Comparison of ENCODE assay signal across 1 cellular context in genomic region chr1:35557611-35558373, GRCh38.
A peak's percentile ranks its signal among the peaks of the same experiment; 100 is the strongest.
TF ChIP-seq lines count a peak whose summit lies in the region.

A gene with protein sequence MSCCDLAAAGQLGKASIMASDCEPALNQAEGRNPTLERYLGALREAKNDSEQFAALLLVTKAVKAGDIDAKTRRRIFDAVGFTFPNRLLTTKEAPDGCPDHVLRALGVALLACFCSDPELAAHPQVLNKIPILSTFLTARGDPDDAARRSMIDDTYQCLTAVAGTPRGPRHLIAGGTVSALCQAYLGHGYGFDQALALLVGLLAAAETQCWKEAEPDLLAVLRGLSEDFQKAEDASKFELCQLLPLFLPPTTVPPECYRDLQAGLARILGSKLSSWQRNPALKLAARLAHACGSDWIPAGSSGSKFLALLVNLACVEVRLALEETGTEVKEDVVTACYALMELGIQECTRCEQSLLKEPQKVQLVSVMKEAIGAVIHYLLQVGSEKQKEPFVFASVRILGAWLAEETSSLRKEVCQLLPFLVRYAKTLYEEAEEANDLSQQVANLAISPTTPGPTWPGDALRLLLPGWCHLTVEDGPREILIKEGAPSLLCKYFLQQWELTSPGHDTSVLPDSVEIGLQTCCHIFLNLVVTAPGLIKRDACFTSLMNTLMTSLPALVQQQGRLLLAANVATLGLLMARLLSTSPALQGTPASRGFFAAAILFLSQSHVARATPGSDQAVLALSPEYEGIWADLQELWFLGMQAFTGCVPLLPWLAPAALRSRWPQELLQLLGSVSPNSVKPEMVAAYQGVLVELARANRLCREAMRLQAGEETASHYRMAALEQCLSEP (plus strand): TSS chr1:35557799. CDS start chr1:35558191, 392 bp downstream.

TF ChIP-seq in HepG2, 621 proteins besides CTCF, POLR2A, EP300 and RAD21 (continued from another document and continues in another):
- TF ChIP-seq, protein P1, sequence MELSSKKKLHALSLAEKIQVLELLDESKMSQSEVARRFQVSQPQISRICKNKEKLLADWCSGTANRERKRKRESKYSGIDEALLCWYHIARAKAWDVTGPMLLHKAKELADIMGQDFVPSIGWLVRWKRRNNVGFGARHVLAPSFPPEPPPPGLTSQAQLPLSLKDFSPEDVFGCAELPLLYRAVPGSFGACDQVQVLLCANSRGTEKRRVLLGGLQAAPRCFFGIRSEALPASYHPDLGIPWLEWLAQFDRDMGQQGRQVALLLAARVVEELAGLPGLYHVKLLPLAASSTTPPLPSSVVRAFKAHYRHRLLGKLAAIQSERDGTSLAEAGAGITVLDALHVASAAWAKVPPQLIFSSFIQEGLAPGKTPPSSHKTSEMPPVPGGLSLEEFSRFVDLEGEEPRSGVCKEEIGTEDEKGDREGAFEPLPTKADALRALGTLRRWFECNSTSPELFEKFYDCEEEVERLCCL (CRISPR knock-in tag; IDR thresholded peaks at IDR 0.05; ENCODE audit: borderline replicate concordance) = no peak
- TF ChIP-seq ZNF709 (CRISPR knock-in tag; IDR thresholded peaks at IDR 0.05) (peak; percentile 79; the same call in 1 of the 2 replicates), RAD51 (IDR thresholded peaks at IDR 0.05; ENCODE audit: borderline replicate concordance) (no peak), ZFY (CRISPR knock-in tag; IDR thresholded peaks at IDR 0.05) (no peak), CREBL2 (CRISPR knock-in tag; IDR thresholded peaks at IDR 0.05; ENCODE audit: borderline replicate concordance) (no peak), ZNF430 (CRISPR knock-in tag; IDR thresholded peaks at IDR 0.05) (0 out of 2 replicates have a peak, but pooled peaks have one; percentile 31), XBP1 (CRISPR knock-in tag; IDR thresholded peaks at IDR 0.05) (no peak), ETV6 (CRISPR knock-in tag; conservative IDR thresholded peaks at IDR 0.05) (peak; percentile 33; the same call in 1 of the 2 replicates), KMT2A (CRISPR knock-in tag; IDR thresholded peaks at IDR 0.05) (peak; percentile 50; the same call in 1 of the 2 replicates), ZNF251 (CRISPR knock-in tag; IDR thresholded peaks at IDR 0.05) (no peak), GABPB1 (CRISPR knock-in tag; IDR thresholded peaks at IDR 0.05) (peak; percentile 94), SKIL (CRISPR knock-in tag; IDR thresholded peaks at IDR 0.05; ENCODE audit: borderline replicate concordance) (peak; percentile 39; the same call in 1 of the 2 replicates), HNRNPL (IDR thresholded peaks at IDR 0.05; ENCODE audit: low read depth, low read length) (no peak), ZZZ3 (CRISPR knock-in tag; IDR thresholded peaks at IDR 0.05; ENCODE audit: borderline replicate concordance) (peak; percentile 70; the same call in 1 of the 2 replicates), FOXM1 (CRISPR knock-in tag; IDR thresholded peaks at IDR 0.05) (no peak), POLR2AphosphoS2 (IDR thresholded peaks at IDR 0.05; ENCODE audit: low read depth, low read length) (no peak), ZNF296 (CRISPR knock-in tag; conservative IDR thresholded peaks at IDR 0.05) (no peak), CREM (IDR thresholded peaks at IDR 0.05) (peak; percentile 89), CREM (CRISPR knock-in tag; IDR thresholded peaks at IDR 0.05) (no peak), MXD4 (CRISPR knock-in tag; IDR thresholded peaks at IDR 0.05) (no peak; the same call in none of the 2 replicates), MZF1 (CRISPR knock-in tag; IDR thresholded peaks at IDR 0.05; ENCODE audit: borderline replicate concordance) (no peak), SOX5 (CRISPR knock-in tag; IDR thresholded peaks at IDR 0.05; ENCODE audit: borderline replicate concordance) (no peak), ZNF672 (CRISPR knock-in tag; IDR thresholded peaks at IDR 0.05) (no peak), ATF7 (IDR thresholded peaks at IDR 0.05) (peak; percentile 56), ATF7 (CRISPR knock-in tag; IDR thresholded peaks at IDR 0.05) (0 out of 2 replicates have a peak, but pooled peaks have one; percentile 55), CERS6 (CRISPR knock-in tag; IDR thresholded peaks at IDR 0.05) (no peak), GATAD2A (CRISPR knock-in tag; IDR thresholded peaks at IDR 0.05) (no peak; the same call in 1 of the 2 replicates), TBX3 (IDR thresholded peaks at IDR 0.05; ENCODE audit: borderline replicate concordance) (no peak), ZBTB26 (CRISPR knock-in tag; IDR thresholded peaks at IDR 0.05; ENCODE audit: borderline replicate concordance) (no peak), ZNF746 (CRISPR knock-in tag; IDR thresholded peaks at IDR 0.05) (no peak), ZNF501 (CRISPR knock-in tag; IDR thresholded peaks at IDR 0.05) (peak; percentile 15; the same call in 1 of the 2 replicates), ZNF446 (CRISPR knock-in tag; IDR thresholded peaks at IDR 0.05) (no peak), SMARCE1 (IDR thresholded peaks at IDR 0.05; ENCODE audit: borderline replicate concordance) (no peak), HDAC6 (IDR thresholded peaks at IDR 0.05; ENCODE audit: low read depth, low read length) (no peak), ZNF557 (CRISPR knock-in tag; IDR thresholded peaks at IDR 0.05) (no peak), ZNF20 (CRISPR knock-in tag; IDR thresholded peaks at IDR 0.05) (no peak), ZNF10 (CRISPR knock-in tag; IDR thresholded peaks at IDR 0.05; ENCODE audit: borderline replicate concordance, low read depth) (no peak), ZNF292 (CRISPR knock-in tag; IDR thresholded peaks at IDR 0.05; ENCODE audit: borderline replicate concordance, low read depth) (peak; percentile 47; the same call in 1 of the 2 replicates), ZNF33B (CRISPR knock-in tag; IDR thresholded peaks at IDR 0.05) (peak; percentile 27; the same call in 1 of the 2 replicates), HNF1B (CRISPR knock-in tag; IDR thresholded peaks at IDR 0.05) (no peak; the same call in 1 of the 2 replicates), NCOA2 (CRISPR knock-in tag; IDR thresholded peaks at IDR 0.05) (no peak; the same call in 1 of the 2 replicates), KDM2A (CRISPR knock-in tag; IDR thresholded peaks at IDR 0.05; ENCODE audit: borderline replicate concordance, low read depth) (peak; percentile 62; the same call in 1 of the 2 replicates), ZNF546 (CRISPR knock-in tag; conservative IDR thresholded peaks at IDR 0.05) (no peak)
- TF ChIP-seq, protein P2, sequence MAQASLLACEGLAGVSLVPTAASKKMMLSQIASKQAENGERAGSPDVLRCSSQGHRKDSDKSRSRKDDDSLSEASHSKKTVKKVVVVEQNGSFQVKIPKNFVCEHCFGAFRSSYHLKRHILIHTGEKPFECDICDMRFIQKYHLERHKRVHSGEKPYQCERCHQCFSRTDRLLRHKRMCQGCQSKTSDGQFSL (CRISPR knock-in tag; IDR thresholded peaks at IDR 0.05) = peak; percentile 61; the same call in 1 of the 2 replicates
- TF ChIP-seq, protein P3, sequence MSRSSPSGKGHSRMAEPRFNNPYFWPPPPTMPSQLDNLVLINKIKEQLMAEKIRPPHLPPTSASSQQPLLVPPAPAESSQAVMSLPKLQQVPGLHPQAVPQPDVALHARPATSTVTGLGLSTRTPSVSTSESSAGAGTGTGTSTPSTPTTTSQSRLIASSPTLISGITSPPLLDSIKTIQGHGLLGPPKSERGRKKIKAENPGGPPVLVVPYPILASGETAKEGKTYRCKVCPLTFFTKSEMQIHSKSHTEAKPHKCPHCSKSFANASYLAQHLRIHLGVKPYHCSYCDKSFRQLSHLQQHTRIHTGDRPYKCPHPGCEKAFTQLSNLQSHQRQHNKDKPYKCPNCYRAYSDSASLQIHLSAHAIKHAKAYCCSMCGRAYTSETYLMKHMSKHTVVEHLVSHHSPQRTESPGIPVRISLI (CRISPR knock-in tag; IDR thresholded peaks at IDR 0.05; ENCODE audit: borderline replicate concordance) = no peak
- TF ChIP-seq, protein P4, sequence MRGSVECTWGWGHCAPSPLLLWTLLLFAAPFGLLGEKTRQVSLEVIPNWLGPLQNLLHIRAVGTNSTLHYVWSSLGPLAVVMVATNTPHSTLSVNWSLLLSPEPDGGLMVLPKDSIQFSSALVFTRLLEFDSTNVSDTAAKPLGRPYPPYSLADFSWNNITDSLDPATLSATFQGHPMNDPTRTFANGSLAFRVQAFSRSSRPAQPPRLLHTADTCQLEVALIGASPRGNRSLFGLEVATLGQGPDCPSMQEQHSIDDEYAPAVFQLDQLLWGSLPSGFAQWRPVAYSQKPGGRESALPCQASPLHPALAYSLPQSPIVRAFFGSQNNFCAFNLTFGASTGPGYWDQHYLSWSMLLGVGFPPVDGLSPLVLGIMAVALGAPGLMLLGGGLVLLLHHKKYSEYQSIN (CRISPR knock-in tag; IDR thresholded peaks at IDR 0.05; ENCODE audit: borderline replicate concordance) = no peak
- TF ChIP-seq, protein P5, sequence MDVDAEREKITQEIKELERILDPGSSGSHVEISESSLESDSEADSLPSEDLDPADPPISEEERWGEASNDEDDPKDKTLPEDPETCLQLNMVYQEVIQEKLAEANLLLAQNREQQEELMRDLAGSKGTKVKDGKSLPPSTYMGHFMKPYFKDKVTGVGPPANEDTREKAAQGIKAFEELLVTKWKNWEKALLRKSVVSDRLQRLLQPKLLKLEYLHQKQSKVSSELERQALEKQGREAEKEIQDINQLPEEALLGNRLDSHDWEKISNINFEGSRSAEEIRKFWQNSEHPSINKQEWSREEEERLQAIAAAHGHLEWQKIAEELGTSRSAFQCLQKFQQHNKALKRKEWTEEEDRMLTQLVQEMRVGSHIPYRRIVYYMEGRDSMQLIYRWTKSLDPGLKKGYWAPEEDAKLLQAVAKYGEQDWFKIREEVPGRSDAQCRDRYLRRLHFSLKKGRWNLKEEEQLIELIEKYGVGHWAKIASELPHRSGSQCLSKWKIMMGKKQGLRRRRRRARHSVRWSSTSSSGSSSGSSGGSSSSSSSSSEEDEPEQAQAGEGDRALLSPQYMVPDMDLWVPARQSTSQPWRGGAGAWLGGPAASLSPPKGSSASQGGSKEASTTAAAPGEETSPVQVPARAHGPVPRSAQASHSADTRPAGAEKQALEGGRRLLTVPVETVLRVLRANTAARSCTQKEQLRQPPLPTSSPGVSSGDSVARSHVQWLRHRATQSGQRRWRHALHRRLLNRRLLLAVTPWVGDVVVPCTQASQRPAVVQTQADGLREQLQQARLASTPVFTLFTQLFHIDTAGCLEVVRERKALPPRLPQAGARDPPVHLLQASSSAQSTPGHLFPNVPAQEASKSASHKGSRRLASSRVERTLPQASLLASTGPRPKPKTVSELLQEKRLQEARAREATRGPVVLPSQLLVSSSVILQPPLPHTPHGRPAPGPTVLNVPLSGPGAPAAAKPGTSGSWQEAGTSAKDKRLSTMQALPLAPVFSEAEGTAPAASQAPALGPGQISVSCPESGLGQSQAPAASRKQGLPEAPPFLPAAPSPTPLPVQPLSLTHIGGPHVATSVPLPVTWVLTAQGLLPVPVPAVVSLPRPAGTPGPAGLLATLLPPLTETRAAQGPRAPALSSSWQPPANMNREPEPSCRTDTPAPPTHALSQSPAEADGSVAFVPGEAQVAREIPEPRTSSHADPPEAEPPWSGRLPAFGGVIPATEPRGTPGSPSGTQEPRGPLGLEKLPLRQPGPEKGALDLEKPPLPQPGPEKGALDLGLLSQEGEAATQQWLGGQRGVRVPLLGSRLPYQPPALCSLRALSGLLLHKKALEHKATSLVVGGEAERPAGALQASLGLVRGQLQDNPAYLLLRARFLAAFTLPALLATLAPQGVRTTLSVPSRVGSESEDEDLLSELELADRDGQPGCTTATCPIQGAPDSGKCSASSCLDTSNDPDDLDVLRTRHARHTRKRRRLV (CRISPR knock-in tag; IDR thresholded peaks at IDR 0.05) = peak; percentile 19; the same call in 1 of the 2 replicates
